In the genomic region with DNA sequence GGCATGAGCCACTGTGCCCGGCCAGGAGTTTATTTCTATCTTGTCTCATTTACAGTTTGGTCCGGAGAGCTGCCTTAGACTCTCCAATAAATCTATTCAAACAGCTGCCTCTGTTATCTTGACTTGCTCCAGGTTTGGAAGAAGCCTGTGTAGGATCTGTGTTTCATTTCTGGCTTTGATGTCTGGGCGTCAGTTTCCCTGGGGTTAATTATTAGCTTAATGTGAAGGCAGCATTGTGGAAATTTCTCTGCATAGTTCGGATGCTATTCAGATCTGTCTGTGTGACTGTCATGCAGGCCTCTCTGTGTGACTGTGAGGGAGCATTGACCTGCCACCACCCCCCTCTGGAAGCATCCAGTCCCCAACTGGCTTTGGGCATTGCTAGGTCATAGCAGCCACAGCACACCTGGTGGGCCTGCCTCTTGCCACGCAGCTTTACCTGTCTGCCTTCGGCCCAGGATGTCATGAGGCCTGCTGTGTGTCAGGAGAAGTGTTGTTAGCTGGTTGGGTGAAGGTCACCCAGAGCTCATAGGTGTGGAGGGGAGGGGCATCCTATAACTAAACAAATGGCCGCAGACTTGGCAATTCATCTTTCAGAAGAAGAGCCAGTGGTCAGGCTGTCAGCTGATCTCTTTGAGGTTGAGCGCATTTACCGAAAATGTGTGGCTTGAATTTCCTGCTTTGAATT, we compare ENCODE assay signal across 10 cellular contexts. TPM values are rescaled to one million over a fixed set of nuclear protein-coding genes. Genes with fewer than 3 reads are reported as not detected.
DNase-seq lines count a peak whose midpoint lies in the region; ATAC-seq, FAIRE-seq and TF ChIP-seq lines count a peak whose summit lies in the region.
"Had no signal": no experiment of that assay in that cellular context is flagged by ENCODE, and none has a peak within 500 bp of the region (broad histone marks: within the 10 kb centered on the region; RNA-seq: fewer than 3 reads in every experiment).

No MANE protein-coding gene starts in this region.

- no peak for FAIRE-seq in urothelium cell line (lab: Jason Lieb, UNC)

- H3K27ac Mint-ChIP-seq in activated naive CD4-positive, alpha-beta T cell treated with anti-CD3 and anti-CD28 coated beads for 36 hours: peak overlapping the region; percentile 20

- no peak overlapping the region for H2AFZ ChIP-seq in Loucy (ENCODE audit: low read length)

- H3K79me2 ChIP-seq in Loucy (ENCODE audit: insufficient read depth, low read length): peaks cover 79% of the 10 kb centered on the region

- H3K9me3 Mint-ChIP-seq in activated naive CD4-positive, alpha-beta T cell treated with anti-CD3 and anti-CD28 coated beads for 36 hours: no peaks in the 10 kb centered on the region

- H4K20me1 ChIP-seq in Loucy (ENCODE audit: insufficient read depth, low read length, poor library complexity, severe bottlenecking): peaks cover 35% of the 10 kb centered on the region

- ATAC-seq in HG03342 (IDR thresholded peaks at IDR 0.05; ENCODE audit: unreplicated experiment): no peak

- H3K4me3 ChIP-seq in Loucy (ENCODE audit: low read length, poor library complexity, severe bottlenecking) (peak overlapping the region; percentile 17), subcutaneous abdominal adipose tissue (ENCODE audit: low read depth in 1 of 5, low read length in 5 of 5) (no peak overlapping the region)
- H3K4me3 ChIP-seq: vagina had no signal

- no peak overlapping the region for H3K4me3 Mint-ChIP-seq in activated naive CD4-positive, alpha-beta T cell treated with anti-CD3 and anti-CD28 coated beads for 36 hours

- CTCF ChIA-PET in activated naive CD4-positive, alpha-beta T cell treated with anti-CD3 and anti-CD28 coated beads for 36 hours (lab: Charles Lee): interaction anchor here (0.6 to 2.5 kb wide), 3 partner anchors 22 to 745 kb away, joined by 3 to 8 read pairs (median 5); no protein-coding TSS in a partner anchor

- intact Hi-C loops in activated naive CD4-positive, alpha-beta T cell treated with anti-CD3 and anti-CD28 coated beads for 36 hours (cut with micrococcal nuclease): no loop called here

- DNase-seq in activated naive CD4-positive, alpha-beta T cell treated with anti-CD3 and anti-CD28 coated beads for 36 hours: no peak
- no peak for DNase-seq in activated naive CD4-positive, alpha-beta T cell treated with Interleukin-2 at 50 U/mL for 16 hours
- peak; percentile 82 for DNase-seq in islet precursor cell
- no peak for DNase-seq in urothelium cell line (ENCODE audit: low spot score)
- DNase-seq in activated T-cell treated with anti-CD3 and anti-CD28 coated beads for 4 hours: no peak
- DNase-seq: activated CD4-positive, alpha-beta T cell treated with anti-CD3 and anti-CD28 coated beads, Interleukin-2, amount 50 U/mL, for 48 hours had no signal

- peak overlapping the region; percentile 37 for H3K27ac ChIP-seq in subcutaneous abdominal adipose tissue (ENCODE audit: low read depth, low read length)
- H3K27ac ChIP-seq: vagina had no signal

- H3K4me1 ChIP-seq in Loucy (ENCODE audit: insufficient read depth, low read length, poor library complexity, severe bottlenecking): peaks cover 9% of the 10 kb centered on the region
- H3K4me1 ChIP-seq in subcutaneous abdominal adipose tissue (ENCODE audit: control insufficient read depth in 5 of 5, insufficient read depth in 5 of 5, low read length in 5 of 5): peaks cover 5 to 71% (median 34%) of the 10 kb centered on the region in 5 donors

- H3K9me3 ChIP-seq in Loucy (ENCODE audit: insufficient read depth, low read depth, low read length): no peaks in the 10 kb centered on the region
- H3K9me3 ChIP-seq in subcutaneous abdominal adipose tissue (ENCODE audit: control insufficient read depth in 5 of 5, low read length in 5 of 5): no peaks in the 10 kb centered on the region
- H3K9me3 ChIP-seq: vagina had no signal

- H3K27me3 Mint-ChIP-seq in activated naive CD4-positive, alpha-beta T cell treated with anti-CD3 and anti-CD28 coated beads for 36 hours (ENCODE audit: low read depth): no peaks in the 10 kb centered on the region

- H3K27me3 ChIP-seq in Loucy (ENCODE audit: insufficient read depth, low read length, poor library complexity, severe bottlenecking): no peaks in the 10 kb centered on the region
- no peaks in the 10 kb centered on the region for H3K27me3 ChIP-seq in subcutaneous abdominal adipose tissue (ENCODE audit: control insufficient read depth in 5 of 5, insufficient read depth in 4 of 5, low read length in 5 of 5)
- H3K27me3 ChIP-seq: vagina had no signal

- H3K36me3 ChIP-seq in Loucy (ENCODE audit: insufficient read depth, low read length) (peaks cover 38% of the 10 kb centered on the region; the same call in 1 of the 2 replicates), subcutaneous abdominal adipose tissue (ENCODE audit: control insufficient read depth in 5 of 5, insufficient read depth in 5 of 5, low read length in 5 of 5) (peaks cover 9 to 53% (median 38%) of the 10 kb centered on the region in 5 donors)

- H3F3A ChIP-seq in Loucy (ENCODE audit: low read depth): no peaks in the 10 kb centered on the region

- peak overlapping the region; percentile 38 for H3K4me2 ChIP-seq in Loucy (ENCODE audit: low read depth, low read length, poor library complexity, severe bottlenecking)

- no peaks in the 10 kb centered on the region for H3K9me2 ChIP-seq in Loucy (replicated peaks; ENCODE audit: low read depth, low read length)

- H3K36me3 Mint-ChIP-seq in activated naive CD4-positive, alpha-beta T cell treated with anti-CD3 and anti-CD28 coated beads for 36 hours (ENCODE audit: low read depth): peaks cover 25% of the 10 kb centered on the region

- peaks cover 48% of the 10 kb centered on the region for H3K4me1 Mint-ChIP-seq in activated naive CD4-positive, alpha-beta T cell treated with anti-CD3 and anti-CD28 coated beads for 36 hours (ENCODE audit: low read depth)

- TF ChIP-seq CTCF in Loucy (conservative IDR thresholded peaks at IDR 0.05; ENCODE audit: low read length): no peak

- H3K9ac ChIP-seq in Loucy (ENCODE audit: low read depth, low read length, poor library complexity, severe bottlenecking) (no peak overlapping the region), subcutaneous abdominal adipose tissue (ENCODE audit: low read length in 5 of 5) (peak overlapping the region in 1 of 5 donors; percentile 16)

RNA-seq across cellular contexts. Expression of a gene that starts 9.8 kb away (rescaled TPM):
- total RNA-seq in activated naive CD4-positive, alpha-beta T cell treated with anti-CD3 and anti-CD28 coated beads for 36 hours: 10 to 100 TPM; 16.3 to 17.5 TPM
